ENCODE assay signal across 8 cellular contexts in genomic region chr10:100364735-100365391, GRCh38. TPM values are rescaled to one million over a fixed set of nuclear protein-coding genes. Genes with fewer than 3 reads are reported as not detected.
DNase-seq lines count a peak whose midpoint lies in the region; ATAC-seq, FAIRE-seq and TF ChIP-seq lines count a peak whose summit lies in the region.

No MANE protein-coding gene starts in this region.

- no peaks in the 10 kb centered on the region for H3K9me3 ChIP-seq in left lung

- H3K4me3 ChIP-seq in bronchial epithelial cell (ENCODE audit: low read depth, low read length) (no peak overlapping the region), left lung (no peak overlapping the region)

- intact Hi-C loops in left lung (cut with DNase I), result no loop called here

- H3K27me3 ChIP-seq in bronchial epithelial cell (ENCODE audit: control insufficient read depth, insufficient read depth, low read length), result no peaks in the 10 kb centered on the region
- no peaks in the 10 kb centered on the region for H3K27me3 ChIP-seq in left lung

- H3K27ac ChIP-seq in left lung, result peak overlapping the region in 1 of 2 donors; percentile 57

- TF ChIP-seq CTCF in bronchial epithelial cell (IDR thresholded peaks at IDR 0.05; ENCODE audit: insufficient read depth, low read length, severe bottlenecking), result no peak
- no peak for TF ChIP-seq CTCF in left lung (IDR thresholded peaks at IDR 0.05)

- no peak for FAIRE-seq in bronchial epithelial cell (lab: Jason Lieb, UNC)
- FAIRE-seq in urothelium cell line (lab: Jason Lieb, UNC), result no peak

- peaks cover 5% of the 10 kb centered on the region for H3K36me3 ChIP-seq in bronchial epithelial cell (ENCODE audit: control insufficient read depth, insufficient read depth, low read length)
- H3K36me3 ChIP-seq in left lung, result peaks cover 0 to 42% of the 10 kb centered on the region in 2 donors

- H3K4me1 ChIP-seq in left lung, result peaks cover 0 to 23% of the 10 kb centered on the region in 2 donors

- in situ Hi-C loops in G401 (cut with HindIII; ENCODE audit: low sequenced_read_pairs), result no loop called here

- peak; percentile 91 for ATAC-seq in left lung

- DNase-seq in G401 (ENCODE audit: low spot score), result peak; percentile 69
- peak; percentile 66 for DNase-seq in NCI-H345 (lab: John Stamatoyannopoulos, UW)
- peak; percentile 95 for DNase-seq in bronchial epithelial cell (ENCODE audit: low read depth)
- DNase-seq in left lung, result peak; percentile 83 to 85
- peak; percentile 85 for DNase-seq in urothelium cell line (ENCODE audit: low spot score)
- DNase-seq in mesenteric fat pad (ENCODE audit: low spot score), result no peak
- no peak for DNase-seq in activated effector memory CD4-positive, alpha-beta T cell treated with Interleukin-2 at 50 U/mL for 16 hours
- DNase-seq in Kasumi-1 (lab: John Stamatoyannopoulos, UW), result no peak

RNA-seq across cellular contexts. Expression of gene SCD, which starts 17.8 kb away (rescaled TPM):
- 464 and 607 TPM in 2 replicates for total RNA-seq in G401 (2014; rRNA removed; shearing (Covaris generic))
- total RNA-seq in bronchial epithelial cell, result 199 and 298 TPM in 2 replicates
- total RNA-seq in left lung, result 100 to 1,000 TPM; 524 to 529 TPM
- total RNA-seq in mesenteric fat pad, result 1,693 TPM

RNA-seq across cellular contexts. Expression of gene PKD2L1, which starts 34.8 kb away (rescaled TPM):
- total RNA-seq in G401 (2014; rRNA removed; shearing (Covaris generic)), result not detected in 2 replicates
- under 0.01 TPM in 1 of 2 replicates, not detected in the other for total RNA-seq in bronchial epithelial cell
- total RNA-seq in left lung, result under 1 TPM in 1 of 2 donors, not detected in 1; 0.37 TPM
- 0.39 TPM for total RNA-seq in mesenteric fat pad

Comparison
In these comparisons a context has a peak if more than half of its experiments do, and no peak if none do; other contexts are left out.
1. DNase-seq: peak in G401 (single experiment), NCI-H345 (single experiment), bronchial epithelial cell (single experiment), left lung (2 of 2) and urothelium cell line (single experiment); none in mesenteric fat pad (single experiment), activated effector memory CD4-positive, alpha-beta T cell treated with Interleukin-2 at 50 U/mL for 16 hours (single experiment) and Kasumi-1 (0 of 2).